2 cellular contexts compared by ENCODE assay signal in the genomic region with DNA sequence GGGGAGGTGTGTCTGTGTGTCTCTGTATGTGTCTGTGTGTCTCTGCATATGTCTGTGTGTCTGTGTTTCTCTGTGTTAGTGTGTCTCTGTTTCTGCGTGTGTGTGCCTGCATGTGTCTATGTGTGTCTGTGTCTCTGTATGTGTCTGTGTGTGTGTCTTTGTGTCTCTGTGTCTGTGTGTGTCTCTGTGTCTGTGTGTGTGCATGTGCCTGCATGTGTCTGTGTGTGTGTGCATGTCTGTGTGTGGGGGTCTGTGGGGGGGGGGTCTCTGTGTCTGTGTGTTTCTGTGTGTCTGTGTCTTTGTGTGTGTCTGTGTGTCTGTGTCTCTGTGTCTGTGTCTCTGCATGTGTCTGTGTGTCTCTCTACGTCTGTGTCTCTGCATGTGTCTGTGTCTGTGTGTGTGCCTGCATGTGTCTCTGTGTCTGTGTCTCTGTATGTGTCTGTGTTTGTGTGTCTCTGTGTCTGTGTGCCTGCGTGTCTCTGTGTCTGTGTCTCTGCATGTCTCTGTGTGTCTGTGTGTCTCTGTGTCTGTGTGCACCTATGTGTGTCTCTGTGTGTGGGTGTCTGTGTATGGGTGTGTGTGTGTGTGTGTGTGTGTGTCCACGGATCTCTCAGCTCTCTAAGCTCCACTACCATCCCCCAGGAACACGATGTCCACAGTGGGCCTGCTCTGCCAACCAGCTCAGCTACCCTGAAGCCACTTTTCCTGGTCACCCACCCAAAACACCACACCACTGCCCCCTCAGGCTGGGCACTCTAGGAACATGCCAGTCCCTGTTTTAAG.
A peak's percentile ranks its signal among the peaks of the same experiment; 100 is the strongest.
TF ChIP-seq lines count a peak whose summit lies in the region.

No MANE protein-coding gene starts in this region.

TF ChIP-seq in GM12878, 131 proteins besides CTCF, POLR2A, EP300 and RAD21:
- 0 out of 2 replicates have a peak, but pooled peaks have one; percentile 33 for TF ChIP-seq HDGF (IDR thresholded peaks at IDR 0.05)
- no peak for TF ChIP-seq SP1 (IDR thresholded peaks at IDR 0.05; ENCODE audit: low read depth, low read length)
TF ChIP-seq in GM12878: peak in this region for 1.

TF ChIP-seq in GM23338, 12 proteins besides CTCF, POLR2A, EP300 and RAD21:
- no peak for TF ChIP-seq CREB1 (CRISPR knock-in tag; IDR thresholded peaks at IDR 0.05; ENCODE audit: low read depth)
- TF ChIP-seq, protein P1, sequence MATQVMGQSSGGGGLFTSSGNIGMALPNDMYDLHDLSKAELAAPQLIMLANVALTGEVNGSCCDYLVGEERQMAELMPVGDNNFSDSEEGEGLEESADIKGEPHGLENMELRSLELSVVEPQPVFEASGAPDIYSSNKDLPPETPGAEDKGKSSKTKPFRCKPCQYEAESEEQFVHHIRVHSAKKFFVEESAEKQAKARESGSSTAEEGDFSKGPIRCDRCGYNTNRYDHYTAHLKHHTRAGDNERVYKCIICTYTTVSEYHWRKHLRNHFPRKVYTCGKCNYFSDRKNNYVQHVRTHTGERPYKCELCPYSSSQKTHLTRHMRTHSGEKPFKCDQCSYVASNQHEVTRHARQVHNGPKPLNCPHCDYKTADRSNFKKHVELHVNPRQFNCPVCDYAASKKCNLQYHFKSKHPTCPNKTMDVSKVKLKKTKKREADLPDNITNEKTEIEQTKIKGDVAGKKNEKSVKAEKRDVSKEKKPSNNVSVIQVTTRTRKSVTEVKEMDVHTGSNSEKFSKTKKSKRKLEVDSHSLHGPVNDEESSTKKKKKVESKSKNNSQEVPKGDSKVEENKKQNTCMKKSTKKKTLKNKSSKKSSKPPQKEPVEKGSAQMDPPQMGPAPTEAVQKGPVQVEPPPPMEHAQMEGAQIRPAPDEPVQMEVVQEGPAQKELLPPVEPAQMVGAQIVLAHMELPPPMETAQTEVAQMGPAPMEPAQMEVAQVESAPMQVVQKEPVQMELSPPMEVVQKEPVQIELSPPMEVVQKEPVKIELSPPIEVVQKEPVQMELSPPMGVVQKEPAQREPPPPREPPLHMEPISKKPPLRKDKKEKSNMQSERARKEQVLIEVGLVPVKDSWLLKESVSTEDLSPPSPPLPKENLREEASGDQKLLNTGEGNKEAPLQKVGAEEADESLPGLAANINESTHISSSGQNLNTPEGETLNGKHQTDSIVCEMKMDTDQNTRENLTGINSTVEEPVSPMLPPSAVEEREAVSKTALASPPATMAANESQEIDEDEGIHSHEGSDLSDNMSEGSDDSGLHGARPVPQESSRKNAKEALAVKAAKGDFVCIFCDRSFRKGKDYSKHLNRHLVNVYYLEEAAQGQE (IDR thresholded peaks at IDR 0.05; ENCODE audit: unreplicated experiment), result no peak
- TF ChIP-seq, protein P2, sequence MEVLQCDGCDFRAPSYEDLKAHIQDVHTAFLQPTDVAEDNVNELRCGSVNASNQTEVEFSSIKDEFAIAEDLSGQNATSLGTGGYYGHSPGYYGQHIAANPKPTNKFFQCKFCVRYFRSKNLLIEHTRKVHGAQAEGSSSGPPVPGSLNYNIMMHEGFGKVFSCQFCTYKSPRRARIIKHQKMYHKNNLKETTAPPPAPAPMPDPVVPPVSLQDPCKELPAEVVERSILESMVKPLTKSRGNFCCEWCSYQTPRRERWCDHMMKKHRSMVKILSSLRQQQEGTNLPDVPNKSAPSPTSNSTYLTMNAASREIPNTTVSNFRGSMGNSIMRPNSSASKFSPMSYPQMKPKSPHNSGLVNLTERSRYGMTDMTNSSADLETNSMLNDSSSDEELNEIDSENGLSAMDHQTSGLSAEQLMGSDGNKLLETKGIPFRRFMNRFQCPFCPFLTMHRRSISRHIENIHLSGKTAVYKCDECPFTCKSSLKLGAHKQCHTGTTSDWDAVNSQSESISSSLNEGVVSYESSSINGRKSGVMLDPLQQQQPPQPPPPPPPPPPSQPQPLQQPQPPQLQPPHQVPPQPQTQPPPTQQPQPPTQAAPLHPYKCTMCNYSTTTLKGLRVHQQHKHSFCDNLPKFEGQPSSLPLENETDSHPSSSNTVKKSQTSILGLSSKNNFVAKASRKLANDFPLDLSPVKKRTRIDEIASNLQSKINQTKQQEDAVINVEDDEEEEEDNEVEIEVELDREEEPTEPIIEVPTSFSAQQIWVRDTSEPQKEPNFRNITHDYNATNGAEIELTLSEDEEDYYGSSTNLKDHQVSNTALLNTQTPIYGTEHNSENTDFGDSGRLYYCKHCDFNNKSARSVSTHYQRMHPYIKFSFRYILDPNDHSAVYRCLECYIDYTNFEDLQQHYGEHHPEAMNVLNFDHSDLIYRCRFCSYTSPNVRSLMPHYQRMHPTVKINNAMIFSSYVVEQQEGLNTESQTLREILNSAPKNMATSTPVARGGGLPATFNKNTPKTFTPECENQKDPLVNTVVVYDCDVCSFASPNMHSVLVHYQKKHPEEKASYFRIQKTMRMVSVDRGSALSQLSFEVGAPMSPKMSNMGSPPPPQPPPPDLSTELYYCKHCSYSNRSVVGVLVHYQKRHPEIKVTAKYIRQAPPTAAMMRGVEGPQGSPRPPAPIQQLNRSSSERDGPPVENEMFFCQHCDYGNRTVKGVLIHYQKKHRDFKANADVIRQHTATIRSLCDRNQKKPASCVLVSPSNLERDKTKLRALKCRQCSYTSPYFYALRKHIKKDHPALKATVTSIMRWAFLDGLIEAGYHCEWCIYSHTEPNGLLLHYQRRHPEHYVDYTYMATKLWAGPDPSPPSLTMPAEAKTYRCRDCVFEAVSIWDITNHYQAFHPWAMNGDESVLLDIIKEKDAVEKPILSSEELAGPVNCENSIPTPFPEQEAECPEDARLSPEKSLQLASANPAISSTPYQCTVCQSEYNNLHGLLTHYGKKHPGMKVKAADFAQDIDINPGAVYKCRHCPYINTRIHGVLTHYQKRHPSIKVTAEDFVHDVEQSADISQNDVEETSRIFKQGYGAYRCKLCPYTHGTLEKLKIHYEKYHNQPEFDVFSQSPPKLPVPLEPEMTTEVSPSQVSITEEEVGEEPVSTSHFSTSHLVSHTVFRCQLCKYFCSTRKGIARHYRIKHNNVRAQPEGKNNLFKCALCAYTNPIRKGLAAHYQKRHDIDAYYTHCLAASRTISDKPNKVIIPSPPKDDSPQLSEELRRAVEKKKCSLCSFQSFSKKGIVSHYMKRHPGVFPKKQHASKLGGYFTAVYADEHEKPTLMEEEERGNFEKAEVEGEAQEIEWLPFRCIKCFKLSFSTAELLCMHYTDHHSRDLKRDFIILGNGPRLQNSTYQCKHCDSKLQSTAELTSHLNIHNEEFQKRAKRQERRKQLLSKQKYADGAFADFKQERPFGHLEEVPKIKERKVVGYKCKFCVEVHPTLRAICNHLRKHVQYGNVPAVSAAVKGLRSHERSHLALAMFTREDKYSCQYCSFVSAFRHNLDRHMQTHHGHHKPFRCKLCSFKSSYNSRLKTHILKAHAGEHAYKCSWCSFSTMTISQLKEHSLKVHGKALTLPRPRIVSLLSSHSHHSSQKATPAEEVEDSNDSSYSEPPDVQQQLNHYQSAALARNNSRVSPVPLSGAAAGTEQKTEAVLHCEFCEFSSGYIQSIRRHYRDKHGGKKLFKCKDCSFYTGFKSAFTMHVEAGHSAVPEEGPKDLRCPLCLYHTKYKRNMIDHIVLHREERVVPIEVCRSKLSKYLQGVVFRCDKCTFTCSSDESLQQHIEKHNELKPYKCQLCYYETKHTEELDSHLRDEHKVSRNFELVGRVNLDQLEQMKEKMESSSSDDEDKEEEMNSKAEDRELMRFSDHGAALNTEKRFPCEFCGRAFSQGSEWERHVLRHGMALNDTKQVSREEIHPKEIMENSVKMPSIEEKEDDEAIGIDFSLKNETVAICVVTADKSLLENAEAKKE (CRISPR knock-in tag; IDR thresholded peaks at IDR 0.05), result no peak
- TF ChIP-seq EZH2phosphoT487 (IDR thresholded peaks at IDR 0.05; ENCODE audit: unreplicated experiment), result no peak
- TF ChIP-seq EZH2 (IDR thresholded peaks at IDR 0.05; ENCODE audit: low read depth, unreplicated experiment), result no peak
- no peak for TF ChIP-seq POLR2AphosphoS5 (IDR thresholded peaks at IDR 0.05; ENCODE audit: low read depth)
- TF ChIP-seq ETS1 (IDR thresholded peaks at IDR 0.05), result no peak
- no peak for TF ChIP-seq STAT1 (IDR thresholded peaks at IDR 0.05; ENCODE audit: unreplicated experiment)
